In the genomic region with DNA sequence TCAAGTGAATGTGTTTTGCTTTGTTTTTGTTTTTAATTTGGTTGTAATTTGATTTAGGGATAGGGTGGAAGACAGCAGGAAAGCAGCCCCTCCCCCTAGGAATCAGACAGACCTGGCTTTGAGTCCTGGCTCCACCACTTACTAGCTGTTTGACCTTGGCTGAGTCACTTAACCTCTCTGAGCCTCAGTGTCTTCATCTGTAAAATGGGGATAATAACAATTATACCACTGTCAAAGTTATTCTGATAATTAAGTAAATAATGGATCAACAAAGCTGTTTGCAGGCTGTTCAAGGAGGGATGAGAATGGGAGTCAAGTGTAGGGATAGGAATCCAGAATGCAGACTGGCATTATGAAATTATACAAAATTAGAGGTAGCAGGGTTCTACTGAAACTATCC, we compare ENCODE assay signal across 9 cellular contexts. TPM values are rescaled to one million over a fixed set of nuclear protein-coding genes. Genes with fewer than 3 reads are reported as not detected.
DNase-seq lines count a peak whose midpoint lies in the region; ATAC-seq and TF ChIP-seq lines count a peak whose summit lies in the region.
"Had no signal": no experiment of that assay in that cellular context is flagged by ENCODE, and none has a peak within 500 bp of the region (broad histone marks: within the 10 kb centered on the region; RNA-seq: fewer than 3 reads in every experiment).

No MANE protein-coding gene starts in this region.

- intact Hi-C loops in activated T-helper 1 cell treated with anti-CD3 and anti-CD28 coated beads, Interleukin-12 subunit alpha, Interleukin-12 subunit beta, Interleukin-2, Interleukin-4 antibody, amounts not matched to agents 30 ng/mL and 10 ng/mL and 1 ng/mL, durations not matched to agents 14 hours and 24 hours and 36 hours (cut with micrococcal nuclease), result no loop called here
- intact Hi-C loops in sciatic nerve (cut with DNase I), result no loop called here

- H3K36me3 ChIP-seq in iPS-18a (ENCODE audit: control insufficient read depth, low read depth, low read length), result no peaks in the 10 kb centered on the region

- no peak for ATAC-seq in stimulated activated memory B cell treated with anti-CD40 and anti-IgM and Interleukin-4, amounts not matched to agents 10 μg/mL and 1 μg/mL and 100 μg/mL, for 72 hours
- ATAC-seq in HG03521 (IDR thresholded peaks at IDR 0.05; ENCODE audit: unreplicated experiment) (no peak), sciatic nerve (no peak)

- H3K4me3 ChIP-seq in HFF-Myc (replicated peaks; ENCODE audit: low read depth, low read length) (peak overlapping the region; percentile 65), iPS-18a (ENCODE audit: low read length) (peak overlapping the region; percentile 83)

- TF ChIP-seq CTCF in HFF-Myc (IDR thresholded peaks at IDR 0.05; ENCODE audit: low read depth, low read length, missing control alignments), result no peak

- DNase-seq in HFF-Myc (ENCODE audit: extremely low read depth, low read depth) (no peak), DMS 273 treated with DMSO at 0.1 percent for 48 hours (lab: John Stamatoyannopoulos, UW) (no peak), sciatic nerve (ENCODE audit: low spot score) (no peak)
- DNase-seq in activated T-helper 1 cell treated with anti-CD3 and anti-CD28 coated beads, Interleukin-12 subunit alpha, Interleukin-12 subunit beta, Interleukin-2, Interleukin-4 antibody, amounts not matched to agents 30 ng/mL and 10 ng/mL and 1 ng/mL, durations not matched to agents 14 hours and 24 hours and 36 hours (ENCODE audit: low spot score), result no peak
- DNase-seq in stimulated activated CD4-positive, alpha-beta T cell treated with anti-CD3 and anti-CD28 coated beads, Interleukin-2, amount 100 ng/mL, for 24 hours, result no peak

- peak overlapping the region; percentile 22 for H3K27ac ChIP-seq in iPS-18a (ENCODE audit: low read length)

- H3K9me3 Mint-ChIP-seq in activated T-helper 1 cell treated with anti-CD3 and anti-CD28 coated beads, Interleukin-12 subunit alpha, Interleukin-12 subunit beta, Interleukin-2, Interleukin-4 antibody, amounts not matched to agents 30 ng/mL and 10 ng/mL and 1 ng/mL, durations not matched to agents 14 hours and 24 hours and 36 hours, result peaks cover 5% of the 10 kb centered on the region
- no peaks in the 10 kb centered on the region for H3K9me3 Mint-ChIP-seq in stimulated activated memory B cell treated with anti-CD40 and anti-IgM and Interleukin-4, amounts not matched to agents 10 μg/mL and 1 μg/mL and 100 μg/mL, for 72 hours

- peaks cover 9% of the 10 kb centered on the region for H3K4me1 ChIP-seq in iPS-18a (ENCODE audit: control insufficient read depth, low read depth, low read length)

- H3K4me1 Mint-ChIP-seq in activated T-helper 1 cell treated with anti-CD3 and anti-CD28 coated beads, Interleukin-12 subunit alpha, Interleukin-12 subunit beta, Interleukin-2, Interleukin-4 antibody, amounts not matched to agents 30 ng/mL and 10 ng/mL and 1 ng/mL, durations not matched to agents 14 hours and 24 hours and 36 hours (ENCODE audit: low read depth), result peaks cover 28% of the 10 kb centered on the region
- H3K4me1 Mint-ChIP-seq in stimulated activated memory B cell treated with anti-CD40 and anti-IgM and Interleukin-4, amounts not matched to agents 10 μg/mL and 1 μg/mL and 100 μg/mL, for 72 hours, result peaks cover 16% of the 10 kb centered on the region

- peaks cover 24% of the 10 kb centered on the region for H3K27me3 ChIP-seq in iPS-18a (ENCODE audit: control insufficient read depth, insufficient read depth, low read length)

- peaks cover 6% of the 10 kb centered on the region for H3K36me3 Mint-ChIP-seq in activated T-helper 1 cell treated with anti-CD3 and anti-CD28 coated beads, Interleukin-12 subunit alpha, Interleukin-12 subunit beta, Interleukin-2, Interleukin-4 antibody, amounts not matched to agents 30 ng/mL and 10 ng/mL and 1 ng/mL, durations not matched to agents 14 hours and 24 hours and 36 hours (ENCODE audit: low read depth)
- H3K36me3 Mint-ChIP-seq in stimulated activated memory B cell treated with anti-CD40 and anti-IgM and Interleukin-4, amounts not matched to agents 10 μg/mL and 1 μg/mL and 100 μg/mL, for 72 hours, result peaks cover 16% of the 10 kb centered on the region

- peak overlapping the region; percentile 98 for H3K27ac Mint-ChIP-seq in activated T-helper 1 cell treated with anti-CD3 and anti-CD28 coated beads, Interleukin-12 subunit alpha, Interleukin-12 subunit beta, Interleukin-2, Interleukin-4 antibody, amounts not matched to agents 30 ng/mL and 10 ng/mL and 1 ng/mL, durations not matched to agents 14 hours and 24 hours and 36 hours
- peak overlapping the region; percentile 97 for H3K27ac Mint-ChIP-seq in stimulated activated memory B cell treated with anti-CD40 and anti-IgM and Interleukin-4, amounts not matched to agents 10 μg/mL and 1 μg/mL and 100 μg/mL, for 72 hours

- no peaks in the 10 kb centered on the region for H3K9me3 ChIP-seq in iPS-18a (ENCODE audit: control insufficient read depth, low read depth, low read length)

- peak overlapping the region; percentile 96 for H3K9ac ChIP-seq in iPS-18a (ENCODE audit: low read length)

- no peaks in the 10 kb centered on the region for H3K27me3 Mint-ChIP-seq in activated T-helper 1 cell treated with anti-CD3 and anti-CD28 coated beads, Interleukin-12 subunit alpha, Interleukin-12 subunit beta, Interleukin-2, Interleukin-4 antibody, amounts not matched to agents 30 ng/mL and 10 ng/mL and 1 ng/mL, durations not matched to agents 14 hours and 24 hours and 36 hours (ENCODE audit: insufficient read depth)
- H3K27me3 Mint-ChIP-seq in stimulated activated memory B cell treated with anti-CD40 and anti-IgM and Interleukin-4, amounts not matched to agents 10 μg/mL and 1 μg/mL and 100 μg/mL, for 72 hours, result peaks cover 1% of the 10 kb centered on the region

- H3K4me3 Mint-ChIP-seq in activated T-helper 1 cell treated with anti-CD3 and anti-CD28 coated beads, Interleukin-12 subunit alpha, Interleukin-12 subunit beta, Interleukin-2, Interleukin-4 antibody, amounts not matched to agents 30 ng/mL and 10 ng/mL and 1 ng/mL, durations not matched to agents 14 hours and 24 hours and 36 hours, result peak overlapping the region; percentile 90
- peak overlapping the region; percentile 86 for H3K4me3 Mint-ChIP-seq in stimulated activated memory B cell treated with anti-CD40 and anti-IgM and Interleukin-4, amounts not matched to agents 10 μg/mL and 1 μg/mL and 100 μg/mL, for 72 hours

RNA-seq across cellular contexts. Expression of a gene that starts 1.2 kb away (rescaled TPM):
- 49.4 and 51.9 TPM in 2 replicates for total RNA-seq in activated T-helper 1 cell treated with anti-CD3 and anti-CD28 coated beads, Interleukin-12 subunit alpha, Interleukin-12 subunit beta, Interleukin-2, Interleukin-4 antibody, amounts not matched to agents 30 ng/mL and 10 ng/mL and 1 ng/mL, durations not matched to agents 14 hours and 24 hours and 36 hours
- total RNA-seq in sciatic nerve, result 21.4 TPM

RNA-seq across cellular contexts. Expression of a gene that starts 5.6 kb away (rescaled TPM):
- not detected in 2 replicates for total RNA-seq in activated T-helper 1 cell treated with anti-CD3 and anti-CD28 coated beads, Interleukin-12 subunit alpha, Interleukin-12 subunit beta, Interleukin-2, Interleukin-4 antibody, amounts not matched to agents 30 ng/mL and 10 ng/mL and 1 ng/mL, durations not matched to agents 14 hours and 24 hours and 36 hours
- total RNA-seq in sciatic nerve, result not detected
- total RNA-seq: pulmonary artery endothelial cell had no signal

RNA-seq across cellular contexts. Expression of a gene that starts 8.2 kb away (rescaled TPM):
- total RNA-seq in activated T-helper 1 cell treated with anti-CD3 and anti-CD28 coated beads, Interleukin-12 subunit alpha, Interleukin-12 subunit beta, Interleukin-2, Interleukin-4 antibody, amounts not matched to agents 30 ng/mL and 10 ng/mL and 1 ng/mL, durations not matched to agents 14 hours and 24 hours and 36 hours, result 70.2 and 77.7 TPM in 2 replicates
- 70.8 TPM for total RNA-seq in sciatic nerve

RNA-seq across cellular contexts. Expression of a gene that starts 24.2 kb away (rescaled TPM):
- not detected in 2 replicates for total RNA-seq in activated T-helper 1 cell treated with anti-CD3 and anti-CD28 coated beads, Interleukin-12 subunit alpha, Interleukin-12 subunit beta, Interleukin-2, Interleukin-4 antibody, amounts not matched to agents 30 ng/mL and 10 ng/mL and 1 ng/mL, durations not matched to agents 14 hours and 24 hours and 36 hours
- total RNA-seq in sciatic nerve, result 1.1 TPM
- total RNA-seq: pulmonary artery endothelial cell had no signal

RNA-seq across cellular contexts. Expression of a gene that starts 30.6 kb away (rescaled TPM):
- 5.7 and 8.2 TPM in 2 replicates for total RNA-seq in activated T-helper 1 cell treated with anti-CD3 and anti-CD28 coated beads, Interleukin-12 subunit alpha, Interleukin-12 subunit beta, Interleukin-2, Interleukin-4 antibody, amounts not matched to agents 30 ng/mL and 10 ng/mL and 1 ng/mL, durations not matched to agents 14 hours and 24 hours and 36 hours
- 8.7 TPM for total RNA-seq in sciatic nerve
